15 cellular contexts compared by ENCODE assay signal in genomic region chr1:56572334-56573050, GRCh38. TPM values are rescaled to one million over a fixed set of nuclear protein-coding genes. Genes with fewer than 3 reads are reported as not detected.
DNase-seq lines count a peak whose midpoint lies in the region; ATAC-seq and TF ChIP-seq lines count a peak whose summit lies in the region.
"Had no signal": no experiment of that assay in that cellular context is flagged by ENCODE, and none has a peak within 500 bp of the region (broad histone marks: within the 10 kb centered on the region; RNA-seq: fewer than 3 reads in every experiment).

No MANE protein-coding gene starts in this region.

- H3K9me3 ChIP-seq in body of pancreas (no peaks in the 10 kb centered on the region), right lobe of liver (no peaks in the 10 kb centered on the region)
- H3K9me3 ChIP-seq: BLaER1 treated with 17β-estradiol and CSF1 and Interleukin-3, amounts not matched to agents 10 nM and 100 nM; ovary had no signal

- H2AFZ ChIP-seq in KMS-11 (ENCODE audit: low read depth), result no peak overlapping the region

- DNase-seq in body of pancreas (no peak), right lobe of liver (no peak), substantia nigra (lab: John Stamatoyannopoulos, UW) (no peak), HuH-7 (ENCODE audit: low spot score) (no peak), NCI-H524 (lab: John Stamatoyannopoulos, UW) (no peak)
- DNase-seq in stimulated activated naive CD8-positive, alpha-beta T cell treated with anti-CD3 and anti-CD28 coated beads, Interleukin-15, Interleukin-2, amounts not matched to agents 100 U/mL and 50 U/mL, for 24 hours, result no peak
- DNase-seq: activated CD8-positive, alpha-beta T cell treated with anti-CD3 and anti-CD28 coated beads for 36 hours; activated naive CD4-positive, alpha-beta T cell; NCI-H1105; NCI-H446 treated with DMSO at 0.1 percent for 48 hours; ovary; T-helper 9 cell had no signal

- H3K9ac ChIP-seq in KMS-11, result no peak overlapping the region
- H3K9ac ChIP-seq: BLaER1 treated with 17β-estradiol and CSF1 and Interleukin-3, amounts not matched to agents 10 nM and 100 nM had no signal

- no peak for ATAC-seq in body of pancreas
- ATAC-seq in right lobe of liver, result peak in 1 of 4 donors; percentile 7
- no peak for ATAC-seq in stimulated activated naive CD8-positive, alpha-beta T cell treated with anti-CD3 and anti-CD28 coated beads, Interleukin-15, Interleukin-2, amounts not matched to agents 100 U/mL and 50 U/mL, for 24 hours
- ATAC-seq: activated CD8-positive, alpha-beta T cell treated with anti-CD3 and anti-CD28 coated beads for 36 hours had no signal

- H3K79me2 ChIP-seq in KMS-11 (ENCODE audit: insufficient read depth, low read depth), result no peaks in the 10 kb centered on the region

- TF ChIP-seq POLR2A in body of pancreas (IDR thresholded peaks at IDR 0.05) (no peak), right lobe of liver (IDR thresholded peaks at IDR 0.05) (no peak)

- no peak for TF ChIP-seq CTCF in KMS-11 (conservative IDR thresholded peaks at IDR 0.05; ENCODE audit: low read depth, low read length)
- TF ChIP-seq CTCF in body of pancreas (IDR thresholded peaks at IDR 0.05), result no peak
- no peak for TF ChIP-seq CTCF in right lobe of liver (IDR thresholded peaks at IDR 0.05)

- intact Hi-C loops in body of pancreas (cut with DNase I) (loop anchor here (10.0 kb wide), 2 partner anchors 48 to 168 kb away; no protein-coding TSS in a partner anchor), right lobe of liver (cut with DNase I) (no loop called here)

- H4K20me1 ChIP-seq in KMS-11 (ENCODE audit: insufficient read depth), result no peaks in the 10 kb centered on the region

- H3K4me1 ChIP-seq in KMS-11 (ENCODE audit: low read depth, poor library complexity, severe bottlenecking) (peaks cover 8% of the 10 kb centered on the region), body of pancreas (peaks cover 86% of the 10 kb centered on the region), right lobe of liver (peaks cover 0 to 79% (median 26%) of the 10 kb centered on the region in 4 donors)

- H3K4me3 ChIP-seq in KMS-11 (IDR thresholded peaks at IDR 0.05; ENCODE audit: insufficient read depth, low read depth, low read length) (no peak overlapping the region), body of pancreas (no peak overlapping the region), right lobe of liver (peak overlapping the region in 1 of 3 donors; percentile 15)
- H3K4me3 ChIP-seq: BLaER1 treated with 17β-estradiol and CSF1 and Interleukin-3, amounts not matched to agents 10 nM and 100 nM; cardiac muscle cell had no signal

- 43 to 45% methylated on average over 4 of the region's 4 CpGs for whole genome bisulfite sequencing in body of pancreas, 2 donors
- 28% methylated on average over 3 of the region's 4 CpGs for WGBS in right lobe of liver (ENCODE audit: insufficient coverage, low coverage, low lambda C conversion rate, missing lambda C conversion rate)

- H3K27ac ChIP-seq in KMS-11 (no peak overlapping the region), body of pancreas (peak overlapping the region in 3 of 4 donors; percentile 36 to 79 (median 56)), right lobe of liver (peak overlapping the region; percentile 47 to 97 (median 60)), substantia nigra (ENCODE audit: low read depth, low read length, poor library complexity, severe bottlenecking) (peak overlapping the region; percentile 16)
- H3K27ac ChIP-seq: BLaER1 treated with 17β-estradiol and CSF1 and Interleukin-3, amounts not matched to agents 10 nM and 100 nM; cardiac muscle cell; ovary had no signal

- H3K27me3 ChIP-seq in KMS-11 (ENCODE audit: insufficient read depth, low read depth), result no peaks in the 10 kb centered on the region
- no peaks in the 10 kb centered on the region for H3K27me3 ChIP-seq in body of pancreas
- H3K27me3 ChIP-seq in right lobe of liver, result no peaks in the 10 kb centered on the region
- H3K27me3 ChIP-seq: cardiac muscle cell, ovary had no signal

- peak overlapping the region; percentile 21; the same call in 1 of the 2 replicates for H3K4me2 ChIP-seq in KMS-11
- H3K4me2 ChIP-seq: BLaER1 treated with 17β-estradiol and CSF1 and Interleukin-3, amounts not matched to agents 10 nM and 100 nM had no signal

- no peaks in the 10 kb centered on the region for H3K36me3 ChIP-seq in KMS-11 (ENCODE audit: insufficient read depth)
- H3K36me3 ChIP-seq in body of pancreas (replicated peaks in 1 of 2; ENCODE audit: insufficient read depth in 1 of 2, low read depth in 2 of 2), result no peaks in the 10 kb centered on the region
- H3K36me3 ChIP-seq in right lobe of liver, result no peaks in the 10 kb centered on the region
- H3K36me3 ChIP-seq: BLaER1 treated with 17β-estradiol and CSF1 and Interleukin-3, amounts not matched to agents 10 nM and 100 nM; cardiac muscle cell; ovary had no signal

RNA-seq across cellular contexts. Expression of gene PLPP3, which starts 6.9 kb away (rescaled TPM):
- 10 to 100 TPM; 35.8 to 52.7 TPM for total RNA-seq in body of pancreas
- total RNA-seq in right lobe of liver, result 100 to 1,000 TPM in 1 of 6 experiments, 10 to 100 TPM in 5; 47.8 to 118 (median 65.8) TPM
- total RNA-seq: activated CD8-positive, alpha-beta T cell treated with anti-CD3 and anti-CD28 coated beads for 36 hours had no signal
